8 cellular contexts compared by ENCODE assay signal in genomic region chr1:70504176-70504820, GRCh38.
DNase-seq lines count a peak whose midpoint lies in the region; ATAC-seq, FAIRE-seq and TF ChIP-seq lines count a peak whose summit lies in the region.

No MANE protein-coding gene starts in this region.

- peaks cover 23% of the 10 kb centered on the region for H3F3A ChIP-seq in SK-N-SH (replicated peaks; ENCODE audit: insufficient read depth)

- no peaks in the 10 kb centered on the region for H3K36me3 Mint-ChIP-seq in activated naive CD8-positive, alpha-beta T cell treated with anti-CD3 and anti-CD28 coated beads, Interleukin-2, amount 50 U/mL, for 24 hours (ENCODE audit: low read depth)
- no peaks in the 10 kb centered on the region for H3K36me3 Mint-ChIP-seq in activated naive CD8-positive, alpha-beta T cell treated with anti-CD3 and anti-CD28 coated beads for 36 hours

- ATAC-seq in activated naive CD8-positive, alpha-beta T cell treated with anti-CD3 and anti-CD28 coated beads, Interleukin-2, amount 50 U/mL, for 24 hours = peak; percentile 86
- peak; percentile 99 for ATAC-seq in HG02852 (IDR thresholded peaks at IDR 0.05; ENCODE audit: unreplicated experiment)

- no peaks in the 10 kb centered on the region for H3K9me3 Mint-ChIP-seq in activated naive CD8-positive, alpha-beta T cell treated with anti-CD3 and anti-CD28 coated beads, Interleukin-2, amount 50 U/mL, for 24 hours
- no peaks in the 10 kb centered on the region for H3K9me3 Mint-ChIP-seq in activated naive CD8-positive, alpha-beta T cell treated with anti-CD3 and anti-CD28 coated beads for 36 hours

- H3K27ac ChIP-seq in SK-N-SH (ENCODE audit: low read depth in 2 of 2, low read length in 1 of 2) = peak overlapping the region; percentile 58 to 76; a peak in 3 of 4 replicates

- H3K9me3 ChIP-seq in SK-N-SH = no peaks in the 10 kb centered on the region

- no peaks in the 10 kb centered on the region for H3K36me3 ChIP-seq in SK-N-SH (replicated peaks in 1 of 2; ENCODE audit: control insufficient read depth in 1 of 2, insufficient read depth in 2 of 2, low read length in 1 of 2)

- no peaks in the 10 kb centered on the region for H3K4me1 Mint-ChIP-seq in activated naive CD8-positive, alpha-beta T cell treated with anti-CD3 and anti-CD28 coated beads, Interleukin-2, amount 50 U/mL, for 24 hours
- no peaks in the 10 kb centered on the region for H3K4me1 Mint-ChIP-seq in activated naive CD8-positive, alpha-beta T cell treated with anti-CD3 and anti-CD28 coated beads for 36 hours

- peaks cover 8% of the 10 kb centered on the region for H3K27me3 Mint-ChIP-seq in activated naive CD8-positive, alpha-beta T cell treated with anti-CD3 and anti-CD28 coated beads, Interleukin-2, amount 50 U/mL, for 24 hours
- peaks cover 16% of the 10 kb centered on the region for H3K27me3 Mint-ChIP-seq in activated naive CD8-positive, alpha-beta T cell treated with anti-CD3 and anti-CD28 coated beads for 36 hours

- no peak for DNase-seq in activated naive CD8-positive, alpha-beta T cell treated with anti-CD3 and anti-CD28 coated beads, Interleukin-2, amount 50 U/mL, for 24 hours
- DNase-seq in activated naive CD8-positive, alpha-beta T cell treated with anti-CD3 and anti-CD28 coated beads for 36 hours = no peak
- peak; percentile 47 for DNase-seq in SK-N-SH
- DNase-seq in urothelium cell line (ENCODE audit: low spot score) = peak; percentile 29
- DNase-seq in dermis blood vessel endothelial cell = no peak
- DNase-seq in NCI-H748 treated with DMSO at 0.1 percent for 48 hours (lab: John Stamatoyannopoulos, UW) = no peak
- no peak for DNase-seq in dedifferentiated amniotic fluid mesenchymal stem cell (ENCODE audit: extremely low spot score)

- CTCF ChIA-PET in SK-N-SH (lab: Yijun Ruan, JAX) = no interaction called here

- no peak for TF ChIP-seq EP300 in SK-N-SH (IDR thresholded peaks at IDR 0.05; ENCODE audit: borderline replicate concordance in 1 of 2, low read depth in 1 of 2, low read length in 1 of 2)

- no peak for FAIRE-seq in urothelium cell line (lab: Jason Lieb, UNC)

- H3K4me1 ChIP-seq in SK-N-SH (ENCODE audit: control insufficient read depth in 1 of 2, insufficient read depth in 2 of 2, low read depth in 1 of 2, low read length in 1 of 2) = peaks cover 5 to 15% of the 10 kb centered on the region in 2 experiments; a peak in 3 of 4 replicates

- no peaks in the 10 kb centered on the region for H3K79me2 ChIP-seq in SK-N-SH (ENCODE audit: insufficient read depth)

- H3K9ac ChIP-seq in SK-N-SH = no peak overlapping the region

- no peak for TF ChIP-seq RAD21 in SK-N-SH (IDR thresholded peaks at IDR 0.05; ENCODE audit: low read length)

- POLR2A ChIA-PET in SK-N-SH (lab: Yijun Ruan, JAX) = no interaction called here

- no peaks in the 10 kb centered on the region for H3K27me3 ChIP-seq in SK-N-SH (ENCODE audit: insufficient read depth)

- no peaks in the 10 kb centered on the region for H3K9me2 ChIP-seq in SK-N-SH

- H2AFZ ChIP-seq in SK-N-SH (ENCODE audit: low read depth) = no peak overlapping the region

- no peak overlapping the region for H3K27ac Mint-ChIP-seq in activated naive CD8-positive, alpha-beta T cell treated with anti-CD3 and anti-CD28 coated beads, Interleukin-2, amount 50 U/mL, for 24 hours
- no peak overlapping the region for H3K27ac Mint-ChIP-seq in activated naive CD8-positive, alpha-beta T cell treated with anti-CD3 and anti-CD28 coated beads for 36 hours

- peak overlapping the region; percentile 53; the same call in 1 of the 2 replicates for H3K4me2 ChIP-seq in SK-N-SH

- 70% methylated on average over 7 of the region's 7 CpGs for WGBS in SK-N-SH (ENCODE audit: low lambda C conversion rate)

- TF ChIP-seq CTCF in SK-N-SH (IDR thresholded peaks at IDR 0.05) = no peak

- H4K20me1 ChIP-seq in SK-N-SH (ENCODE audit: insufficient read depth) = no peaks in the 10 kb centered on the region; the same call in 1 of the 2 replicates

- H3K4me3 ChIP-seq in SK-N-SH (ENCODE audit: low read depth in 2 of 2, low read length in 1 of 2) = no peak overlapping the region

- H3K4me3 Mint-ChIP-seq in activated naive CD8-positive, alpha-beta T cell treated with anti-CD3 and anti-CD28 coated beads, Interleukin-2, amount 50 U/mL, for 24 hours = no peak overlapping the region
- no peak overlapping the region for H3K4me3 Mint-ChIP-seq in activated naive CD8-positive, alpha-beta T cell treated with anti-CD3 and anti-CD28 coated beads for 36 hours

TF ChIP-seq in SK-N-SH, 30 proteins besides CTCF, POLR2A, EP300 and RAD21:
- TF ChIP-seq NFIC (IDR thresholded peaks at IDR 0.05; ENCODE audit: borderline replicate concordance) (no peak; the same call in 1 of the 2 replicates), NRF1 (IDR thresholded peaks at IDR 0.05; ENCODE audit: low read depth, low read length) (no peak), CHD2 (IDR thresholded peaks at IDR 0.05; ENCODE audit: low read length, partially characterized antibody) (peak; percentile 19), YY1 (IDR thresholded peaks at IDR 0.05; ENCODE audit: low read depth) (no peak), FOSL2 (IDR thresholded peaks at IDR 0.05; ENCODE audit: borderline replicate concordance, low read depth) (peak; percentile 46; the same call in 1 of the 2 replicates), GABPA (IDR thresholded peaks at IDR 0.05; ENCODE audit: low read depth) (no peak), TEAD4 (IDR thresholded peaks at IDR 0.05; ENCODE audit: borderline replicate concordance, insufficient read depth) (no peak), MEF2A (IDR thresholded peaks at IDR 0.05; ENCODE audit: borderline replicate concordance, low read depth) (no peak), JUND (IDR thresholded peaks at IDR 0.05) (peak; percentile 42; the same call in 1 of the 2 replicates), GATA2 (CRISPR knock-in tag; IDR thresholded peaks at IDR 0.05) (peak; percentile 62), ZBTB33 (IDR thresholded peaks at IDR 0.05; ENCODE audit: borderline replicate concordance, low read depth) (0 out of 2 replicates have a peak, but pooled peaks have one; percentile 0), TAF1 (IDR thresholded peaks at IDR 0.05; ENCODE audit: borderline replicate concordance, low read depth, low read length) (no peak), POLR2AphosphoS5 (IDR thresholded peaks at IDR 0.05; ENCODE audit: low read depth, low read length) (no peak), MXI1 (IDR thresholded peaks at IDR 0.05; ENCODE audit: low read depth, low read length) (0 out of 2 replicates have a peak, but pooled peaks have one; percentile 21), EZH2phosphoT487 (IDR thresholded peaks at IDR 0.05; ENCODE audit: borderline replicate concordance, low read depth) (no peak), PBX3 (IDR thresholded peaks at IDR 0.05) (peak; percentile 77)
- TF ChIP-seq, protein P1, sequence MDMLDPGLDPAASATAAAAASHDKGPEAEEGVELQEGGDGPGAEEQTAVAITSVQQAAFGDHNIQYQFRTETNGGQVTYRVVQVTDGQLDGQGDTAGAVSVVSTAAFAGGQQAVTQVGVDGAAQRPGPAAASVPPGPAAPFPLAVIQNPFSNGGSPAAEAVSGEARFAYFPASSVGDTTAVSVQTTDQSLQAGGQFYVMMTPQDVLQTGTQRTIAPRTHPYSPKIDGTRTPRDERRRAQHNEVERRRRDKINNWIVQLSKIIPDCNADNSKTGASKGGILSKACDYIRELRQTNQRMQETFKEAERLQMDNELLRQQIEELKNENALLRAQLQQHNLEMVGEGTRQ (IDR thresholded peaks at IDR 0.05; ENCODE audit: borderline replicate concordance, low read depth, low read length) = no peak
- TF ChIP-seq, protein P2, sequence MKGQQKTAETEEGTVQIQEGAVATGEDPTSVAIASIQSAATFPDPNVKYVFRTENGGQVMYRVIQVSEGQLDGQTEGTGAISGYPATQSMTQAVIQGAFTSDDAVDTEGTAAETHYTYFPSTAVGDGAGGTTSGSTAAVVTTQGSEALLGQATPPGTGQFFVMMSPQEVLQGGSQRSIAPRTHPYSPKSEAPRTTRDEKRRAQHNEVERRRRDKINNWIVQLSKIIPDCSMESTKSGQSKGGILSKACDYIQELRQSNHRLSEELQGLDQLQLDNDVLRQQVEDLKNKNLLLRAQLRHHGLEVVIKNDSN (IDR thresholded peaks at IDR 0.05; ENCODE audit: borderline replicate concordance, low read depth) = no peak
- TF ChIP-seq, protein P3, sequence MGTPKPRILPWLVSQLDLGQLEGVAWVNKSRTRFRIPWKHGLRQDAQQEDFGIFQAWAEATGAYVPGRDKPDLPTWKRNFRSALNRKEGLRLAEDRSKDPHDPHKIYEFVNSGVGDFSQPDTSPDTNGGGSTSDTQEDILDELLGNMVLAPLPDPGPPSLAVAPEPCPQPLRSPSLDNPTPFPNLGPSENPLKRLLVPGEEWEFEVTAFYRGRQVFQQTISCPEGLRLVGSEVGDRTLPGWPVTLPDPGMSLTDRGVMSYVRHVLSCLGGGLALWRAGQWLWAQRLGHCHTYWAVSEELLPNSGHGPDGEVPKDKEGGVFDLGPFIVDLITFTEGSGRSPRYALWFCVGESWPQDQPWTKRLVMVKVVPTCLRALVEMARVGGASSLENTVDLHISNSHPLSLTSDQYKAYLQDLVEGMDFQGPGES (IDR thresholded peaks at IDR 0.05; ENCODE audit: low read depth, low read length) = no peak

Comparison
In these comparisons a context has a peak if more than half of its experiments do, and no peak if none do; other contexts are left out.
1. DNase-seq: peak in SK-N-SH (single experiment) and urothelium cell line (single experiment); none in activated naive CD8-positive, alpha-beta T cell treated with anti-CD3 and anti-CD28 coated beads, Interleukin-2, amount 50 U/mL, for 24 hours (single experiment), activated naive CD8-positive, alpha-beta T cell treated with anti-CD3 and anti-CD28 coated beads for 36 hours (single experiment), dermis blood vessel endothelial cell (single experiment), NCI-H748 treated with DMSO at 0.1 percent for 48 hours (single experiment) and dedifferentiated amniotic fluid mesenchymal stem cell (single experiment).